Comparison of ENCODE assay signal across 13 cellular contexts in the genomic region with DNA sequence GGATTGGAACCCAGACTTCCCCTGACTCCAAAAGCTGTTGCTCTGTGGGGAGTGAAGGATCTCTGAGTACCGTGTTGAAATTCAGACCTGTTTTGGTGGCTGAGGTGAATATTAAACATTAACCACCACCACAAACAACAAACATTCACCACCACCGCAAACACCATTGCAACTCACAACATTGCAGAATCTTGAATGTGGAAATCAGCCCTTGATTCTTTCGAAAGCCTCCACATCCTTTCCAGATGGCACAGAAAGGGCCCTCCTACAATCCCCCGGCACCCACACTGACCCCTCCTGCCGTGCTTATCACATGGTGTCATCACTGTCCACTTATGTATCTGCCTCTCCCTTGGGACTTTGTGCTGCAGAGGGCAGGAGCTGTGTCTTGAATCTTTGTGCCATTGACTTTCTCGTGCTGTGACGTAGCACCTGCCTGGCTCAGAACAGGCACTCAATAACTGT. TPM values are rescaled to one million over a fixed set of nuclear protein-coding genes. Genes with fewer than 3 reads are reported as not detected.
A peak's percentile ranks its signal among the peaks of the same experiment; 100 is the strongest.
DNase-seq lines count a peak whose midpoint lies in the region; ATAC-seq and TF ChIP-seq lines count a peak whose summit lies in the region.
"Had no signal": no experiment of that assay in that cellular context is flagged by ENCODE, and none has a peak within 500 bp of the region (broad histone marks: within the 10 kb centered on the region; RNA-seq: fewer than 3 reads in every experiment).

No MANE protein-coding gene starts in this region.

- ATAC-seq in SK-N-SH treated with all-trans-retinoic acid at 6 μM for 48 hours: peak; percentile 41; the same call in 2 of the 3 replicates
- ATAC-seq: activated CD8-positive, alpha-beta memory T cell treated with anti-CD3 and anti-CD28 coated beads, Interleukin-2, amount 10 ng/mL, durations not matched to agents 7 days and 5 days had no signal

- no peak for TF ChIP-seq EP300 in sigmoid colon (IDR thresholded peaks at IDR 0.05)

- no peak for TF ChIP-seq POLR2A in sigmoid colon (IDR thresholded peaks at IDR 0.05)

- peaks cover 0 to 14% (median 8%) of the 10 kb centered on the region in 4 donors for H3K4me1 ChIP-seq in sigmoid colon
- H3K4me1 ChIP-seq: thyroid gland had no signal

- POLR2A ChIA-PET in activated CD4-positive, alpha-beta memory T cell treated with anti-CD3 and anti-CD28 coated beads, Interleukin-2, amount 10 ng/mL, durations not matched to agents 7 days and 5 days (lab: Charles Lee): no interaction called here

- DNase-seq in H7 (no peak), cardiac septum (ENCODE audit: low spot score) (peak; percentile 69), sigmoid colon (peak; percentile 69), head of caudate nucleus (no peak), T-helper 1 cell (no peak)
- no peak for DNase-seq in activated CD4-positive, alpha-beta memory T cell treated with anti-CD3 and anti-CD28 coated beads, Interleukin-2, amount 10 ng/mL, durations not matched to agents 7 days and 5 days
- no peak for DNase-seq in activated CD4-positive, CD25-positive, alpha-beta regulatory T cell (lab: John Stamatoyannopoulos, UW)
- DNase-seq: activated CD8-positive, alpha-beta memory T cell treated with anti-CD3 and anti-CD28 coated beads, Interleukin-2, amount 10 ng/mL, durations not matched to agents 7 days and 5 days; cerebellar nuclear complex; islet precursor cell; SHP77 had no signal

- H3K9me3 ChIP-seq in sigmoid colon: no peaks in the 10 kb centered on the region
- H3K9me3 ChIP-seq: thyroid gland had no signal

- no peaks in the 10 kb centered on the region for H3K36me3 Mint-ChIP-seq in activated CD4-positive, alpha-beta memory T cell treated with anti-CD3 and anti-CD28 coated beads, Interleukin-2, amount 10 ng/mL, durations not matched to agents 7 days and 5 days (ENCODE audit: low read depth)
- H3K36me3 Mint-ChIP-seq: activated CD8-positive, alpha-beta memory T cell treated with anti-CD3 and anti-CD28 coated beads, Interleukin-2, amount 10 ng/mL, durations not matched to agents 7 days and 5 days had no signal

- no peak for TF ChIP-seq CTCF in sigmoid colon (IDR thresholded peaks at IDR 0.05)

- peaks cover 3% of the 10 kb centered on the region; the same call in 1 of the 2 replicates for H3K27me3 ChIP-seq in H7 (ENCODE audit: control insufficient read depth, insufficient read depth, low read length)
- H3K27me3 ChIP-seq in sigmoid colon: peaks cover 0 to 45% (median 29%) of the 10 kb centered on the region in 3 donors
- H3K27me3 ChIP-seq: thyroid gland had no signal

- CTCF ChIA-PET in activated CD4-positive, alpha-beta memory T cell treated with anti-CD3 and anti-CD28 coated beads, Interleukin-2, amount 10 ng/mL, durations not matched to agents 7 days and 5 days (lab: Charles Lee): interaction anchor here (0.6 to 1.5 kb wide), 2 partner anchors 14 to 44 kb away, joined by 3 to 4 read pairs; no protein-coding TSS in a partner anchor

- peaks cover 15% of the 10 kb centered on the region for H3K4me1 Mint-ChIP-seq in activated CD4-positive, alpha-beta memory T cell treated with anti-CD3 and anti-CD28 coated beads, Interleukin-2, amount 10 ng/mL, durations not matched to agents 7 days and 5 days
- H3K4me1 Mint-ChIP-seq: activated CD8-positive, alpha-beta memory T cell treated with anti-CD3 and anti-CD28 coated beads, Interleukin-2, amount 10 ng/mL, durations not matched to agents 7 days and 5 days had no signal

- WGBS in sigmoid colon, 2 donors: 28 to 47% methylated on average over 7 of the region's 7 CpGs

- intact Hi-C loops in cardiac septum (cut with DNase I) (no loop called here), sigmoid colon (cut with DNase I) (no loop called here), head of caudate nucleus (cut with DNase I) (no loop called here)

- no peaks in the 10 kb centered on the region for H3K9me3 Mint-ChIP-seq in activated CD4-positive, alpha-beta memory T cell treated with anti-CD3 and anti-CD28 coated beads, Interleukin-2, amount 10 ng/mL, durations not matched to agents 7 days and 5 days

- H3K36me3 ChIP-seq in H7 (replicated peaks; ENCODE audit: control insufficient read depth, insufficient read depth, low read length) (no peaks in the 10 kb centered on the region; the same call in 1 of the 2 replicates), sigmoid colon (no peaks in the 10 kb centered on the region)
- H3K36me3 ChIP-seq: thyroid gland had no signal

- peaks cover 47% of the 10 kb centered on the region for H3K27me3 Mint-ChIP-seq in activated CD4-positive, alpha-beta memory T cell treated with anti-CD3 and anti-CD28 coated beads, Interleukin-2, amount 10 ng/mL, durations not matched to agents 7 days and 5 days

- no peak overlapping the region for H3K27ac Mint-ChIP-seq in activated CD4-positive, alpha-beta memory T cell treated with anti-CD3 and anti-CD28 coated beads, Interleukin-2, amount 10 ng/mL, durations not matched to agents 7 days and 5 days
- H3K27ac Mint-ChIP-seq: activated CD8-positive, alpha-beta memory T cell treated with anti-CD3 and anti-CD28 coated beads, Interleukin-2, amount 10 ng/mL, durations not matched to agents 7 days and 5 days had no signal

- H3K27ac ChIP-seq in sigmoid colon: peak overlapping the region; percentile 56 to 69 (median 64)

- H3K4me3 ChIP-seq in H7 (ENCODE audit: insufficient read depth, low read depth, low read length): peak overlapping the region; percentile 52; the same call in 1 of the 2 replicates
- peak overlapping the region in 1 of 4 donors; percentile 16 for H3K4me3 ChIP-seq in sigmoid colon

- no peak overlapping the region for H3K4me3 Mint-ChIP-seq in activated CD4-positive, alpha-beta memory T cell treated with anti-CD3 and anti-CD28 coated beads, Interleukin-2, amount 10 ng/mL, durations not matched to agents 7 days and 5 days
- H3K4me3 Mint-ChIP-seq: activated CD8-positive, alpha-beta memory T cell treated with anti-CD3 and anti-CD28 coated beads, Interleukin-2, amount 10 ng/mL, durations not matched to agents 7 days and 5 days had no signal

TF ChIP-seq in SK-N-SH treated with all-trans-retinoic acid at 6 μM for 48 hours, 23 proteins besides CTCF, POLR2A, EP300 and RAD21 (continues in another document):
- TF ChIP-seq, protein P1, sequence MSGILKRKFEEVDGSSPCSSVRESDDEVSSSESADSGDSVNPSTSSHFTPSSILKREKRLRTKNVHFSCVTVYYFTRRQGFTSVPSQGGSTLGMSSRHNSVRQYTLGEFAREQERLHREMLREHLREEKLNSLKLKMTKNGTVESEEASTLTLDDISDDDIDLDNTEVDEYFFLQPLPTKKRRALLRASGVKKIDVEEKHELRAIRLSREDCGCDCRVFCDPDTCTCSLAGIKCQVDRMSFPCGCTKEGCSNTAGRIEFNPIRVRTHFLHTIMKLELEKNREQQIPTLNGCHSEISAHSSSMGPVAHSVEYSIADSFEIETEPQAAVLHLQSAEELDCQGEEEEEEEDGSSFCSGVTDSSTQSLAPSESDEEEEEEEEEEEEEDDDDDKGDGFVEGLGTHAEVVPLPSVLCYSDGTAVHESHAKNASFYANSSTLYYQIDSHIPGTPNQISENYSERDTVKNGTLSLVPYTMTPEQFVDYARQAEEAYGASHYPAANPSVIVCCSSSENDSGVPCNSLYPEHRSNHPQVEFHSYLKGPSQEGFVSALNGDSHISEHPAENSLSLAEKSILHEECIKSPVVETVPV (CRISPR knock-in tag; IDR thresholded peaks at IDR 0.05): no peak
- TF ChIP-seq ZFP3 (CRISPR knock-in tag; IDR thresholded peaks at IDR 0.05) (no peak), TCF4 (CRISPR knock-in tag; IDR thresholded peaks at IDR 0.05; ENCODE audit: borderline replicate concordance) (no peak), ZNF8 (CRISPR knock-in tag; IDR thresholded peaks at IDR 0.05) (no peak), ZC3H10 (CRISPR knock-in tag; IDR thresholded peaks at IDR 0.05) (no peak), ESRRG (CRISPR knock-in tag; IDR thresholded peaks at IDR 0.05) (no peak), ISL1 (CRISPR knock-in tag; IDR thresholded peaks at IDR 0.05) (no peak), ZNF565 (CRISPR knock-in tag; conservative IDR thresholded peaks at IDR 0.05; ENCODE audit: low read depth) (no peak), ZNF70 (CRISPR knock-in tag; IDR thresholded peaks at IDR 0.05) (no peak), CSDC2 (CRISPR knock-in tag; IDR thresholded peaks at IDR 0.05) (no peak), OSR1 (CRISPR knock-in tag; IDR thresholded peaks at IDR 0.05) (no peak)
- TF ChIP-seq, protein P2, sequence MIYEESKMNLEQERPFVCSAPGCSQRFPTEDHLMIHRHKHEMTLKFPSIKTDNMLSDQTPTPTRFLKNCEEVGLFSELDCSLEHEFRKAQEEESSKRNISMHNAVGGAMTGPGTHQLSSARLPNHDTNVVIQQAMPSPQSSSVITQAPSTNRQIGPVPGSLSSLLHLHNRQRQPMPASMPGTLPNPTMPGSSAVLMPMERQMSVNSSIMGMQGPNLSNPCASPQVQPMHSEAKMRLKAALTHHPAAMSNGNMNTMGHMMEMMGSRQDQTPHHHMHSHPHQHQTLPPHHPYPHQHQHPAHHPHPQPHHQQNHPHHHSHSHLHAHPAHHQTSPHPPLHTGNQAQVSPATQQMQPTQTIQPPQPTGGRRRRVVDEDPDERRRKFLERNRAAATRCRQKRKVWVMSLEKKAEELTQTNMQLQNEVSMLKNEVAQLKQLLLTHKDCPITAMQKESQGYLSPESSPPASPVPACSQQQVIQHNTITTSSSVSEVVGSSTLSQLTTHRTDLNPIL (CRISPR knock-in tag; IDR thresholded peaks at IDR 0.05; ENCODE audit: low read depth): no peak

RNA-seq across cellular contexts. Expression of gene CDA, which starts 1.4 kb away (rescaled TPM):
- 37.1 and 39.4 TPM in 2 replicates for total RNA-seq in H7 (2014; rRNA removed; shearing (Covaris generic))
- total RNA-seq in cardiac septum (4.0 TPM), sigmoid colon (1 to 10 TPM; 1.3 to 4.3 (median 2.5) TPM)
- 100 to 1,000 TPM in 1 of 3 donors, 10 to 100 TPM in 2; 61.6 to 272 (median 82.9) TPM for polyA plus RNA-seq in sigmoid colon
- total RNA-seq in activated CD4-positive, alpha-beta memory T cell treated with anti-CD3 and anti-CD28 coated beads, Interleukin-2, amount 10 ng/mL, durations not matched to agents 7 days and 5 days: not detected
- total RNA-seq: activated CD8-positive, alpha-beta memory T cell treated with anti-CD3 and anti-CD28 coated beads, Interleukin-2, amount 10 ng/mL, durations not matched to agents 7 days and 5 days had no signal

RNA-seq across cellular contexts. Expression of gene FAM43B, which starts 38.0 kb away (rescaled TPM):
- 4.1 and 6.1 TPM in 2 replicates for total RNA-seq in H7 (2014; rRNA removed; shearing (Covaris generic))
- total RNA-seq in cardiac septum (3.9 TPM), sigmoid colon (1 to 10 TPM in 3 of 4 donors, under 1 TPM in 1; 0.81 to 1.7 (median 1.5) TPM)
- polyA plus RNA-seq in sigmoid colon: under 1 TPM in 2 of 3 donors, not detected in 1; 0.23 to 0.29 TPM
- not detected for total RNA-seq in activated CD4-positive, alpha-beta memory T cell treated with anti-CD3 and anti-CD28 coated beads, Interleukin-2, amount 10 ng/mL, durations not matched to agents 7 days and 5 days
- total RNA-seq: activated CD8-positive, alpha-beta memory T cell treated with anti-CD3 and anti-CD28 coated beads, Interleukin-2, amount 10 ng/mL, durations not matched to agents 7 days and 5 days had no signal

RNA-seq across cellular contexts. Expression of gene PINK1, which starts 42.9 kb away (rescaled TPM):
- 158 and 161 TPM in 2 replicates for total RNA-seq in H7 (2014; rRNA removed; shearing (Covaris generic))
- total RNA-seq in cardiac septum: 224 TPM
- 100 to 1,000 TPM; 137 to 179 (median 161) TPM for total RNA-seq in sigmoid colon
- polyA plus RNA-seq in sigmoid colon: 100 to 1,000 TPM in 2 of 3 donors, 10 to 100 TPM in 1; 60.1 to 149 (median 144) TPM
- total RNA-seq in activated CD4-positive, alpha-beta memory T cell treated with anti-CD3 and anti-CD28 coated beads, Interleukin-2, amount 10 ng/mL, durations not matched to agents 7 days and 5 days: 1 to 10 TPM; 6.6 TPM

Comparison
In these comparisons a context has a peak if more than half of its experiments do, and no peak if none do; other contexts are left out.
1. DNase-seq: peak in cardiac septum (single experiment) and sigmoid colon (single experiment); none in H7 (single experiment), activated CD4-positive, alpha-beta memory T cell treated with anti-CD3 and anti-CD28 coated beads, Interleukin-2, amount 10 ng/mL, durations not matched to agents 7 days and 5 days (single experiment), head of caudate nucleus (0 of 42), T-helper 1 cell (0 of 5) and activated CD4-positive, CD25-positive, alpha-beta regulatory T cell (0 of 4).
2. RNA of gene PINK1, which starts 42.9 kb away (total RNA-seq): 224 TPM in cardiac septum (single experiment), 137 to 179 TPM in sigmoid colon and 158 to 161 TPM in H7; 6.6 TPM in activated CD4-positive, alpha-beta memory T cell treated with anti-CD3 and anti-CD28 coated beads, Interleukin-2, amount 10 ng/mL, durations not matched to agents 7 days and 5 days; every median in the first group is over 10 times any median in the second.